ENCODE assay signal across 1 cellular context in genomic region chr5:31096238-31096865, GRCh38.
TF ChIP-seq lines count a peak whose summit lies in the region.

No MANE protein-coding gene starts in this region.

TF ChIP-seq in SK-N-SH treated with all-trans-retinoic acid at 6 μM for 48 hours, 23 proteins besides CTCF, POLR2A, EP300 and RAD21 (continued from another document):
- TF ChIP-seq TOX (CRISPR knock-in tag; IDR thresholded peaks at IDR 0.05; ENCODE audit: borderline replicate concordance) (no peak), TCF4 (CRISPR knock-in tag; IDR thresholded peaks at IDR 0.05; ENCODE audit: borderline replicate concordance) (no peak), ZFP3 (CRISPR knock-in tag; IDR thresholded peaks at IDR 0.05) (no peak), POU6F1 (CRISPR knock-in tag; IDR thresholded peaks at IDR 0.05; ENCODE audit: borderline replicate concordance, low read depth) (no peak), ZNF565 (CRISPR knock-in tag; conservative IDR thresholded peaks at IDR 0.05; ENCODE audit: low read depth) (no peak), ZFP30 (CRISPR knock-in tag; IDR thresholded peaks at IDR 0.05) (no peak), ARNTL (CRISPR knock-in tag; IDR thresholded peaks at IDR 0.05; ENCODE audit: borderline replicate concordance, low read depth) (no peak), PPARA (CRISPR knock-in tag; IDR thresholded peaks at IDR 0.05; ENCODE audit: borderline replicate concordance) (no peak), GLIS3 (CRISPR knock-in tag; IDR thresholded peaks at IDR 0.05) (no peak)
